ENCODE assay signal across 9 cellular contexts in the genomic region with DNA sequence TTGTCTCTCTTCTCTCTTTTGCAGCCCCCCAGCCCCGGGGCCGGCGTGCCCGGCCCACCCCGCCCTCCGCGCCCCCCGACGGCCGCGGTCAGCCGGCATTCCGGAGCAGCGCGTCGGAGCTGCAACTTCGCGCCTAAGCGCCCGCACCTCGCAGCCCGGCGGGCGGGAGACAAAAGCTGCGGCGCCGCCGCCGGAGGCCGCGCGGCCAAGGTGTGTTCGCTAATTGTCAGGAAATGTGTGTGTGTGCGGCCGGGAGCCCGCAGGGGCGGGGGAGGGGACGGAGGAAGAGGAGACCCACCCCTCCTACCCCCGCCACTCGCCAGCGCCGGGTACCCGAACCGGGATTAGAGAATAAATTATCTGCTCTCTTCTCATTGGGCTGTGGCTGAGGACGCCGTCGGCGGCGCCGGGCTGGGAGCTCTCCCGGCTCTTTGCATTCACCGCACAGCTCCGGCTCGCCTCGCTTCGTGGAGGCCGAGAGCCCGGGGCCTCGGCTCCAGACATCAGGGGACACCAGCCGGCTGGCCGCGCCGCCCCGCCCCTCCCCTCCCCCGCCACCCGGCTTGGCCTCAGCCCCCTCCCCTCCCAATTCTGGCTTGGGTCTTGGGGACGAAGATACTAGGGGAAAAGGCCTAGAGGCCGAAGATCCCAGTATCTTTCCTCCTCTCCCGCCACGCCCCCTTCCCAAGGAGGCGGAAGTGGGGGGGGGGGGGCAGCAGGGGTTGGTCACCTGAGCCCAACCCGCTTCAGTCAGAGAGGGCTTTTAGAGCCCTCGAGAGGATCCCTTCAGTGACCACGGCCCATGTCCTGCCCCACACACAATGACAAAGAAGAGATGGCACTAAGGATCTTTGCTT. TPM values are rescaled to one million over a fixed set of nuclear protein-coding genes. Genes with fewer than 3 reads are reported as not detected.
DNase-seq lines count a peak whose midpoint lies in the region; ATAC-seq and TF ChIP-seq lines count a peak whose summit lies in the region.
"Had no signal": no experiment of that assay in that cellular context is flagged by ENCODE, and none has a peak within 500 bp of the region (broad histone marks: within the 10 kb centered on the region; RNA-seq: fewer than 3 reads in every experiment).

No MANE protein-coding gene starts in this region.

- no peak overlapping the region for H2AFZ ChIP-seq in trophoblast cell (ENCODE audit: insufficient read depth, low read length, poor library complexity)

- peaks cover 18% of the 10 kb centered on the region for H3K27me3 ChIP-seq in trophoblast cell (ENCODE audit: insufficient read depth, low read length)

- H3K4me1 ChIP-seq in trophoblast cell (ENCODE audit: control insufficient read depth in 1 of 2, insufficient read depth in 2 of 2, low read length in 2 of 2) = peaks cover 10 to 18% of the 10 kb centered on the region in 2 experiments

- DNase-seq in GM10266 (ENCODE audit: extremely low spot score) (peak; percentile 37), NCI-H2196 treated with DMSO at 0.1 percent for 48 hours (lab: John Stamatoyannopoulos, UW; ENCODE audit: unreplicated experiment) (peak; percentile 10), cerebellum (ENCODE audit: low spot score) (peak; percentile 83), trophoblast cell (peak in 1 of 2 donors; percentile 40), globus pallidus (ENCODE audit: low spot score) (no peak), H4 (ENCODE audit: low spot score) (no peak), UCSD-AML1 (lab: John Stamatoyannopoulos, UW; ENCODE audit: unreplicated experiment) (no peak)

- H3K9me3 ChIP-seq in trophoblast cell (ENCODE audit: insufficient read depth, low read depth, low read length) = no peaks in the 10 kb centered on the region
- H3K9me3 ChIP-seq: heart left ventricle had no signal

- no peaks in the 10 kb centered on the region for H3K79me1 ChIP-seq in trophoblast cell (ENCODE audit: low read length)

- no peak overlapping the region for H4K12ac ChIP-seq in trophoblast cell (ENCODE audit: low read depth, low read length)

- peak overlapping the region; percentile 13 for H3K4me3 ChIP-seq in trophoblast cell (ENCODE audit: low read depth, low read length)

- H3K14ac ChIP-seq in trophoblast cell (ENCODE audit: low read length) = no peak overlapping the region

- no peak overlapping the region for H2AK5ac ChIP-seq in trophoblast cell (ENCODE audit: low read length)

- H4K8ac ChIP-seq in trophoblast cell (ENCODE audit: low read depth, low read length) = no peak overlapping the region

- H3K27ac ChIP-seq in trophoblast cell (ENCODE audit: low read depth, low read length) = no peak overlapping the region
- H3K27ac ChIP-seq: heart left ventricle had no signal

- no peak overlapping the region for H2BK5ac ChIP-seq in trophoblast cell (ENCODE audit: low read depth, low read length, poor library complexity)

- H2BK120ac ChIP-seq in trophoblast cell (ENCODE audit: insufficient read depth, low read length, poor library complexity) = no peak overlapping the region

- no peak overlapping the region for H2BK12ac ChIP-seq in trophoblast cell (ENCODE audit: low read length)

- no peak overlapping the region for H3K9ac ChIP-seq in trophoblast cell (ENCODE audit: low read length)

- H3K79me2 ChIP-seq in trophoblast cell (ENCODE audit: control insufficient read depth, insufficient read depth, low read length, poor library complexity) = no peaks in the 10 kb centered on the region

- H3K36me3 ChIP-seq in trophoblast cell (ENCODE audit: control insufficient read depth in 1 of 2, insufficient read depth in 2 of 2, low read length in 2 of 2) = no peaks in the 10 kb centered on the region
- H3K36me3 ChIP-seq: heart left ventricle had no signal

- no peak for TF ChIP-seq CTCF in GM10266 (IDR thresholded peaks at IDR 0.05; ENCODE audit: control insufficient read depth, insufficient read depth, low read depth, missing control alignments)

- no peak overlapping the region for H3K4ac ChIP-seq in trophoblast cell (ENCODE audit: low read depth, low read length)

- ATAC-seq in GM21825 (IDR thresholded peaks at IDR 0.05; ENCODE audit: unreplicated experiment) = no peak
- ATAC-seq: heart left ventricle had no signal

- peak overlapping the region; percentile 83 for H3K4me2 ChIP-seq in trophoblast cell (ENCODE audit: low read length)

- no peak overlapping the region for H3K18ac ChIP-seq in trophoblast cell (ENCODE audit: low read length)

- WGBS in trophoblast cell (ENCODE audit: extremely low coverage, insufficient coverage, insufficient read length) = no CpG with 5 or more reads among the region's 74 CpGs

- no peak overlapping the region for H4K91ac ChIP-seq in trophoblast cell (ENCODE audit: low read depth, low read length)

- no peak overlapping the region for H3K23ac ChIP-seq in trophoblast cell (ENCODE audit: low read length)

RNA-seq across cellular contexts. Expression of a gene that starts 1.3 kb away (rescaled TPM):
- total RNA-seq in cerebellum = 2.5 TPM
- polyA plus RNA-seq in trophoblast cell (2013) = 2.8 TPM in 2 replicates
- total RNA-seq in H4 (2014; rRNA removed; shearing (Covaris generic)) = 0.66 and 0.89 TPM in 2 replicates
- polyA plus RNA-seq: heart left ventricle had no signal

RNA-seq across cellular contexts. Expression of a gene that starts 35.2 kb away (rescaled TPM):
- total RNA-seq in cerebellum = 6.1 TPM
- 6.4 and 6.5 TPM in 2 replicates for polyA plus RNA-seq in trophoblast cell (2013)
- 1.5 TPM in 2 replicates for total RNA-seq in H4 (2014; rRNA removed; shearing (Covaris generic))
- polyA plus RNA-seq: heart left ventricle had no signal

RNA-seq across cellular contexts. Expression of a gene that starts 47.4 kb away (rescaled TPM):
- 1.00 TPM for total RNA-seq in cerebellum
- 22.8 and 24.6 TPM in 2 replicates for polyA plus RNA-seq in trophoblast cell (2013)
- 0.72 and 4.4 TPM in 2 replicates for total RNA-seq in H4 (2014; rRNA removed; shearing (Covaris generic))

Comparison
In these comparisons a context has a peak if more than half of its experiments do, and no peak if none do; other contexts are left out.
1. DNase-seq: peak in GM10266 (single experiment), NCI-H2196 treated with DMSO at 0.1 percent for 48 hours (single experiment) and cerebellum (single experiment); none in globus pallidus (single experiment), H4 (single experiment) and UCSD-AML1 (single experiment).